Comparison of ENCODE assay signal across 8 cellular contexts in the genomic region with DNA sequence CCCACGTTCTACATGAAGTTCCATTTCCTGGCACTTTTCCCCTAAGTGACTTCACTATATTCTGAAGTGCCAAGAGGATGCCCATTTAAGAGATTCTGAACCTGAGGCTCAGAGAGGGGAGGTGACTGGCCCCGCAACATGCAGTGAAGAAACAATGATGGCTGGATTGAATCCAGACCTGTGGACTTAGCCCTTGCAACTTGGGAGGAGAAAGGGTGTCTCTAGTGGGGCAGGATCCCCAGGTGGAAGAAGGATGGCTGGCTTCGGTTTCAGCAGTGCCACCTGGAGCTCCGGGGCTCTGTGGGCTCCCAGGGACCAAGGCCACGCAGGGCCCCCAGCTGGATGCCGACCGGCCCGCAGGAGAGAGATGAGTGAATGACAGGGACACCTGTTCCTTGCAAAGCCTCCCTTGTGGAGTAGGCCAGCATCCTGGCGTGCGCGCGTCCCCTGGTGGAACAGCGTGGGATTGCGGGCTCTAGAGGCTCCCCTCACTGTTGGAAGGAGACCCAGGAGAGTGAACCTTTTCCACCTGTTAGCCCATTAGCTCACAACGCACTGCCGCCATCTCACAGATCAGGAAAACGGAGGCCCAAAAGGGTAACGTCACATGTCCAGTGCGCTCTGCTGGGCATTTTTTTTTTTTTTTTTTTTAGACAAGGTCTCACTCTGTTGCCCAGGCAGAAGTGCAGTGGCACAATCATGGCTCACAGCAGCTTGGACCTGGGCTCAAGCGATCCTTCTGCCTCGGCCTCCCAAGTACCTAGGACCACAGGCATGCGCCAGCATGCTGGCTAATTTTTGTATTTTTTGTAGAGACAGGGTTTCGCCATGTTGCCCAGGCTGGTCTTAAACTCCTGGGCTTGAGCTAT.
DNase-seq lines count a peak whose midpoint lies in the region; ATAC-seq and TF ChIP-seq lines count a peak whose summit lies in the region.

No MANE protein-coding gene starts in this region.

- H4K91ac ChIP-seq in trophoblast cell (ENCODE audit: low read depth, low read length): no peak overlapping the region

- no peak overlapping the region for H3K9ac ChIP-seq in trophoblast cell (ENCODE audit: low read length)

- in situ Hi-C loops in Caki2 (cut with HindIII; ENCODE audit: low pct_unique_long_range_greater_than_20kb, low sequenced_read_pairs): no loop called here

- H4K8ac ChIP-seq in trophoblast cell (ENCODE audit: low read depth, low read length): no peak overlapping the region

- H3K4me1 ChIP-seq in Peyer's patch: peaks cover 0 to 34% (median 0%) of the 10 kb centered on the region in 4 donors
- peaks cover 6 to 9% of the 10 kb centered on the region in 2 experiments for H3K4me1 ChIP-seq in trophoblast cell (ENCODE audit: control insufficient read depth in 1 of 2, insufficient read depth in 2 of 2, low read length in 2 of 2)
- no peaks in the 10 kb centered on the region for H3K4me1 ChIP-seq in aorta (ENCODE audit: control insufficient read depth in 1 of 2, insufficient read depth in 2 of 2, low read length in 2 of 2)

- H2AFZ ChIP-seq in trophoblast cell (ENCODE audit: insufficient read depth, low read length, poor library complexity): no peak overlapping the region

- H3K36me3 ChIP-seq in Peyer's patch (peaks cover 0 to 4% (median 0%) of the 10 kb centered on the region in 3 donors), trophoblast cell (ENCODE audit: control insufficient read depth in 1 of 2, insufficient read depth in 2 of 2, low read length in 2 of 2) (no peaks in the 10 kb centered on the region), aorta (ENCODE audit: control insufficient read depth in 1 of 2, insufficient read depth in 2 of 2, low read length in 1 of 2) (no peaks in the 10 kb centered on the region)

- TF ChIP-seq POLR2A in Peyer's patch (IDR thresholded peaks at IDR 0.05): no peak

- no peak overlapping the region for H3K14ac ChIP-seq in trophoblast cell (ENCODE audit: low read length)

- TF ChIP-seq CTCF in HL-60 (IDR thresholded peaks at IDR 0.05; ENCODE audit: insufficient read depth, low read length) (peak; percentile 62), Peyer's patch (IDR thresholded peaks at IDR 0.05) (peak; percentile 15 to 97 (median 75)), fibroblast of villous mesenchyme (IDR thresholded peaks at IDR 0.05; ENCODE audit: insufficient read depth, low read depth, low read length) (peak; percentile 96)

- ATAC-seq in aorta (ENCODE audit: low FRiP score) (peak; percentile 77), GM18520 (IDR thresholded peaks at IDR 0.05; ENCODE audit: unreplicated experiment) (no peak)

- H3K79me1 ChIP-seq in trophoblast cell (ENCODE audit: low read length): peaks cover 7% of the 10 kb centered on the region

- DNase-seq in Caki2 (ENCODE audit: low read depth): peak; percentile 43
- DNase-seq in HL-60 (ENCODE audit: low read depth in 1 of 2, low spot score in 1 of 2): peak in 1 of 2 experiments; percentile 46
- DNase-seq in Peyer's patch: peak; percentile 36 to 89 (median 86)
- DNase-seq in activated T-helper 1 cell treated with anti-CD3 and anti-CD28 coated beads, Interleukin-2, amount 50 U/mL, for 16 hours (ENCODE audit: low read depth in 1 of 2, low spot score in 1 of 2): peak; percentile 57 to 72
- DNase-seq in fibroblast of villous mesenchyme (ENCODE audit: low read depth): peak; percentile 30
- DNase-seq in trophoblast cell: peak; percentile 71 to 86
- peak; percentile 62 to 91 for DNase-seq in aorta

- H2BK12ac ChIP-seq in trophoblast cell (ENCODE audit: low read length): no peak overlapping the region

- no peak overlapping the region for H3K27ac ChIP-seq in HL-60 (replicated peaks)
- peak overlapping the region in 1 of 4 donors; percentile 55 for H3K27ac ChIP-seq in Peyer's patch
- H3K27ac ChIP-seq in trophoblast cell (ENCODE audit: low read depth, low read length): no peak overlapping the region
- H3K27ac ChIP-seq in aorta (ENCODE audit: low read depth in 1 of 2, low read length in 2 of 2): no peak overlapping the region

- no CpG with 5 or more reads among the region's 23 CpGs for WGBS in trophoblast cell (ENCODE audit: extremely low coverage, insufficient coverage, insufficient read length)
- WGBS in aorta, 2 donors: 33 to 38% methylated on average over 23 of the region's 23 CpGs

- no peaks in the 10 kb centered on the region for H3K27me3 ChIP-seq in HL-60 (ENCODE audit: insufficient read depth, poor library complexity, severe bottlenecking)
- no peaks in the 10 kb centered on the region for H3K27me3 ChIP-seq in Peyer's patch
- H3K27me3 ChIP-seq in trophoblast cell (ENCODE audit: insufficient read depth, low read length): no peaks in the 10 kb centered on the region
- H3K27me3 ChIP-seq in aorta (ENCODE audit: control insufficient read depth in 1 of 2, insufficient read depth in 2 of 2, low read length in 1 of 2): no peaks in the 10 kb centered on the region

- no peak overlapping the region for H3K18ac ChIP-seq in trophoblast cell (ENCODE audit: low read length)

- H3K4me3 ChIP-seq in HL-60 (replicated peaks; ENCODE audit: insufficient read depth, low read length): no peak overlapping the region
- H3K4me3 ChIP-seq in Peyer's patch: no peak overlapping the region
- no peak overlapping the region for H3K4me3 ChIP-seq in fibroblast of villous mesenchyme (ENCODE audit: low read depth, low read length)
- H3K4me3 ChIP-seq in trophoblast cell (ENCODE audit: low read depth, low read length): no peak overlapping the region
- H3K4me3 ChIP-seq in aorta (ENCODE audit: low read length in 2 of 2): no peak overlapping the region

- H3K9me3 ChIP-seq in Peyer's patch (no peaks in the 10 kb centered on the region), trophoblast cell (ENCODE audit: insufficient read depth, low read depth, low read length) (no peaks in the 10 kb centered on the region), aorta (ENCODE audit: control insufficient read depth, low read length) (no peaks in the 10 kb centered on the region)

- H3K4ac ChIP-seq in trophoblast cell (ENCODE audit: low read depth, low read length): no peak overlapping the region

- H2AK5ac ChIP-seq in trophoblast cell (ENCODE audit: low read length): no peak overlapping the region

- intact Hi-C loops in aorta (cut with DNase I): no loop called here

- H2BK5ac ChIP-seq in trophoblast cell (ENCODE audit: low read depth, low read length, poor library complexity): no peak overlapping the region

- peaks cover 1% of the 10 kb centered on the region for H3K79me2 ChIP-seq in trophoblast cell (ENCODE audit: control insufficient read depth, insufficient read depth, low read length, poor library complexity)

- no peak overlapping the region for H4K12ac ChIP-seq in trophoblast cell (ENCODE audit: low read depth, low read length)

- H3K4me2 ChIP-seq in trophoblast cell (ENCODE audit: low read length): no peak overlapping the region

- H3K23ac ChIP-seq in trophoblast cell (ENCODE audit: low read length): no peak overlapping the region

- H2BK120ac ChIP-seq in trophoblast cell (ENCODE audit: insufficient read depth, low read length, poor library complexity): no peak overlapping the region
